Comparison of ENCODE assay signal across 19 cellular contexts in the genomic region with DNA sequence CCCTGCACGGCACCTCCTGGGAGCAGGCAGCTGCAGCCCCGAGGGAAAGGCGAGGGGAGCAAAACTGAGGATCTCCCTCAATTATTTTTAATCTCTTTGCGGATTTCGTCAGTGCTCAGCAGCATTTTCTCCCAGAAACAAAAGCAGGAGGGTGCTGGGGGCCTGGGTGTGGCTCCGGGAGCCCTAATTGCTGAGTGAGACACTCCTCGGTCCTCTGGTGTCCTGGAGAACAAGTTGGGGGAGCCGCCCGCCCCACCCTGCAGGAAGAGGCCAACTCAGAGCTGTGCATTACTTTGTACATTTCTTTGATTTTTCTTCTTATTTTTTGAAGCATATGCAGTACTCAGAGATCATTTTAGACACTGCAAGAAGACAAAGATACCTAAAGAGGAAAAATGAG. TPM values are rescaled to one million over a fixed set of nuclear protein-coding genes. Genes with fewer than 3 reads are reported as not detected.
DNase-seq lines count a peak whose midpoint lies in the region; ATAC-seq lines count a peak whose summit lies in the region.
"Had no signal": no experiment of that assay in that cellular context is flagged by ENCODE, and none has a peak within 500 bp of the region (broad histone marks: within the 10 kb centered on the region; RNA-seq: fewer than 3 reads in every experiment).

No MANE protein-coding gene starts in this region.

- H3K27ac ChIP-seq in BLaER1 (peak overlapping the region; percentile 28; the same call in 1 of the 2 replicates), esophagus (ENCODE audit: low read depth in 2 of 2, low read length in 1 of 2) (peak overlapping the region; percentile 93 to 95), trophoblast cell (ENCODE audit: low read depth, low read length) (no peak overlapping the region)
- H3K27ac ChIP-seq: PC-9 had no signal

- H3K9me3 ChIP-seq in BLaER1 (peaks cover 6% of the 10 kb centered on the region), esophagus (ENCODE audit: control insufficient read depth in 2 of 2, insufficient read depth in 1 of 2, low read depth in 1 of 2, low read length in 1 of 2) (no peaks in the 10 kb centered on the region), trophoblast cell (ENCODE audit: insufficient read depth, low read depth, low read length) (no peaks in the 10 kb centered on the region)

- H4K20me1 ChIP-seq in BLaER1: no peaks in the 10 kb centered on the region

- H2AFZ ChIP-seq in trophoblast cell (ENCODE audit: insufficient read depth, low read length, poor library complexity): no peak overlapping the region
- H2AFZ ChIP-seq: PC-9 had no signal

- ATAC-seq in GM21423 (IDR thresholded peaks at IDR 0.05; ENCODE audit: unreplicated experiment) (no peak), GM21619 (IDR thresholded peaks at IDR 0.05; ENCODE audit: unreplicated experiment) (no peak)
- ATAC-seq: GM12878 had no signal

- H4K91ac ChIP-seq in trophoblast cell (ENCODE audit: low read depth, low read length): peak overlapping the region; percentile 11

- H3K4me2 ChIP-seq in BLaER1 (peak overlapping the region; percentile 77), trophoblast cell (ENCODE audit: low read length) (no peak overlapping the region)
- H3K4me2 ChIP-seq: PC-9 had no signal

- no peak overlapping the region for H2BK5ac ChIP-seq in trophoblast cell (ENCODE audit: low read depth, low read length, poor library complexity)

- H3K36me3 ChIP-seq in BLaER1 (no peaks in the 10 kb centered on the region), esophagus (ENCODE audit: control insufficient read depth in 2 of 2, insufficient read depth in 2 of 2, low read length in 1 of 2) (no peaks in the 10 kb centered on the region), trophoblast cell (ENCODE audit: control insufficient read depth in 1 of 2, insufficient read depth in 2 of 2, low read length in 2 of 2) (no peaks in the 10 kb centered on the region)

- WGBS in esophagus, 2 donors: 50 to 63% methylated on average over 9 of the region's 9 CpGs
- WGBS in trophoblast cell (ENCODE audit: extremely low coverage, insufficient coverage, insufficient read length): no CpG with 5 or more reads among the region's 9 CpGs

- H4K12ac ChIP-seq in trophoblast cell (ENCODE audit: low read depth, low read length): no peak overlapping the region

- H3K79me2 ChIP-seq in trophoblast cell (ENCODE audit: control insufficient read depth, insufficient read depth, low read length, poor library complexity): peaks cover 1% of the 10 kb centered on the region

- no peak overlapping the region for H3K14ac ChIP-seq in trophoblast cell (ENCODE audit: low read length)

- H3K27me3 ChIP-seq in BLaER1 (no peaks in the 10 kb centered on the region), esophagus (ENCODE audit: control insufficient read depth in 1 of 2, insufficient read depth in 2 of 2, low read length in 2 of 2) (no peaks in the 10 kb centered on the region), trophoblast cell (ENCODE audit: insufficient read depth, low read length) (no peaks in the 10 kb centered on the region)

- H3K4ac ChIP-seq in trophoblast cell (ENCODE audit: low read depth, low read length): no peak overlapping the region

- H3K23ac ChIP-seq in trophoblast cell (ENCODE audit: low read length): no peak overlapping the region

- H3K79me1 ChIP-seq in trophoblast cell (ENCODE audit: low read length): no peaks in the 10 kb centered on the region

- H3K4me1 ChIP-seq in BLaER1: peaks cover 24% of the 10 kb centered on the region
- peaks cover 0 to 8% of the 10 kb centered on the region in 2 donors for H3K4me1 ChIP-seq in esophagus (ENCODE audit: control insufficient read depth in 2 of 2, insufficient read depth in 2 of 2, low read length in 1 of 2)
- peaks cover 0 to 5% of the 10 kb centered on the region in 2 experiments for H3K4me1 ChIP-seq in trophoblast cell (ENCODE audit: control insufficient read depth in 1 of 2, insufficient read depth in 2 of 2, low read length in 2 of 2)

- H2BK120ac ChIP-seq in trophoblast cell (ENCODE audit: insufficient read depth, low read length, poor library complexity): no peak overlapping the region

- H3K4me3 ChIP-seq in BLaER1: no peak overlapping the region
- H3K4me3 ChIP-seq in esophagus (ENCODE audit: low read depth in 1 of 2, low read length in 2 of 2): no peak overlapping the region
- no peak overlapping the region for H3K4me3 ChIP-seq in trophoblast cell (ENCODE audit: low read depth, low read length)
- H3K4me3 ChIP-seq: GM12878, PC-9 had no signal

- H2BK12ac ChIP-seq in trophoblast cell (ENCODE audit: low read length): no peak overlapping the region

- no peak overlapping the region for H3K18ac ChIP-seq in trophoblast cell (ENCODE audit: low read length)

- H4K8ac ChIP-seq in trophoblast cell (ENCODE audit: low read depth, low read length): no peak overlapping the region

- H2AK5ac ChIP-seq in trophoblast cell (ENCODE audit: low read length): peak overlapping the region; percentile 20

- H3K9ac ChIP-seq in BLaER1 (peak overlapping the region; percentile 50), trophoblast cell (ENCODE audit: low read length) (no peak overlapping the region)

- peak; percentile 58 for DNase-seq in NCI-H69 (lab: John Stamatoyannopoulos, UW)
- no peak for DNase-seq in trophoblast cell
- no peak for DNase-seq in Ammon's horn (ENCODE audit: low spot score)
- DNase-seq in activated CD4-positive, alpha-beta T cell treated with anti-CD3 and anti-CD28 coated beads for 4 hours: no peak
- DNase-seq: Calu3; CD4-positive, alpha-beta T cell; Karpas-422; MM.1S; NCI-H1105; NCI-H187; NCI-H446; NCI-H748 treated with DMSO at 0.1 percent for 48 hours; PC-9; SHP77 had no signal

RNA-seq across cellular contexts. Expression of a gene that starts 56.4 kb away (rescaled TPM):
- 10 to 100 TPM; 10.2 to 13.5 TPM for polyA plus RNA-seq in esophagus
- 24.7 and 25.6 TPM in 2 replicates for polyA plus RNA-seq in trophoblast cell (2013)

RNA-seq across cellular contexts. Expression of a gene that starts 56.5 kb away (rescaled TPM):
- polyA plus RNA-seq in esophagus: under 1 TPM; 0.02 TPM
- 0.10 and 0.12 TPM in 2 replicates for polyA plus RNA-seq in trophoblast cell (2013)
